8 cellular contexts compared by ENCODE assay signal in genomic region chr16:85245307-85246172, GRCh38.
DNase-seq lines count a peak whose midpoint lies in the region; ATAC-seq, FAIRE-seq and TF ChIP-seq lines count a peak whose summit lies in the region.

No MANE protein-coding gene starts in this region.

- RAD21 ChIA-PET in GM12878 (lab: Charles Lee; ENCODE audit: unreplicated experiment): interaction anchor here (0.6 to 1.5 kb wide), 6 partner anchors 8 to 131 kb away, joined by 3 to 8 read pairs (median 4); no protein-coding TSS in a partner anchor

- in situ Hi-C loops in GM12878 (cut with MboI): no loop called here

- SMC1A ChIA-PET in GM12878 (lab: Charles Lee; ENCODE audit: uncharacterized antibody, unreplicated experiment): interaction anchor here (0.6 to 2.1 kb wide), 8 partner anchors 13 to 133 kb away, joined by 3 to 8 read pairs (median 4); partner anchors contain the start of gene CIBAR2

- ATAC-seq in T-helper 17 cell (peak; percentile 75), GM12878 (peak; percentile 85), HG03469 (IDR thresholded peaks at IDR 0.05; ENCODE audit: unreplicated experiment) (no peak), GM21423 (IDR thresholded peaks at IDR 0.05; ENCODE audit: unreplicated experiment) (no peak)

- WGBS in GM12878 (ENCODE audit: insufficient coverage, insufficient replicate concordance, low lambda C conversion rate, missing lambda C conversion rate): 9% methylated on average over 24 of the region's 24 CpGs

- peak; percentile 71 for TF ChIP-seq RAD21 in GM12878 (IDR thresholded peaks at IDR 0.05; ENCODE audit: insufficient read depth, low read depth, low read length)

- H3K9me3 ChIP-seq in MM.1S (replicated peaks; ENCODE audit: insufficient read depth, low read length) (no peaks in the 10 kb centered on the region), T-helper 17 cell (ENCODE audit: control insufficient read depth, low read length, poor library complexity, severe bottlenecking) (no peaks in the 10 kb centered on the region), GM12878 (replicated peaks; ENCODE audit: control insufficient read depth, insufficient read depth, low read length) (no peaks in the 10 kb centered on the region)

- H3K4me1 ChIP-seq in MM.1S (ENCODE audit: low read length): no peaks in the 10 kb centered on the region
- H3K4me1 ChIP-seq in GM12878 (ENCODE audit: control insufficient read depth, insufficient read depth, low read length): no peaks in the 10 kb centered on the region

- TF ChIP-seq POLR2A in GM12878 (IDR thresholded peaks at IDR 0.05; ENCODE audit: low read depth, low read length): no peak

- H3K4me2 ChIP-seq in MM.1S (ENCODE audit: low read depth, low read length) (no peak overlapping the region), GM12878 (ENCODE audit: control insufficient read depth, insufficient read depth) (no peak overlapping the region)

- H3K27ac Mint-ChIP-seq in T-helper 17 cell: no peak overlapping the region

- no peaks in the 10 kb centered on the region for H3F3A ChIP-seq in MM.1S (ENCODE audit: insufficient read depth, low read length)

- peak; percentile 98 for FAIRE-seq in GM12878 (lab: Jason Lieb, UNC)

- H3K4me3 Mint-ChIP-seq in T-helper 17 cell: peak overlapping the region; percentile 49

- BruUV-seq in GM12878 (replicated peaks; lab: Mats Ljungman, UMichigan): no TSS peak

- H3K4me3 ChIP-seq in MM.1S (ENCODE audit: low read length) (no peak overlapping the region), GM12878 (no peak overlapping the region)

- H2AFZ ChIP-seq in MM.1S (ENCODE audit: low read length) (no peak overlapping the region), GM12878 (ENCODE audit: control insufficient read depth, low read depth, low read length) (no peak overlapping the region)

- TF ChIP-seq CTCF in MM.1S (IDR thresholded peaks at IDR 0.05; ENCODE audit: low read length) (peak; percentile 60), GM12878 (IDR thresholded peaks at IDR 0.05 in 2 of 3, conservative IDR thresholded peaks at IDR 0.05 in 1 of 3; ENCODE audit: control insufficient read depth in 2 of 3, extremely low read depth in 1 of 3, insufficient read depth in 1 of 3, low read depth in 3 of 3, low read length in 3 of 3) (peak; percentile 87 to 93 (median 90))

- DNase-seq in ELF-1 (ENCODE audit: low read depth, low spot score) (peak; percentile 73), MM.1S (peak; percentile 9), T-helper 17 cell (peak in 1 of 3 donors; percentile 26), GM12878 (ENCODE audit: low read depth, low spot score) (no peak), iPS-NIHi11 (ENCODE audit: low spot score) (peak; percentile 69)
- DNase-seq in stimulated activated CD4-positive, alpha-beta T cell treated with anti-CD3 and anti-CD28 coated beads, Interleukin-1b, Interleukin-23, amount 100 ng/mL, for 4 hours (ENCODE audit: low read depth in 2 of 2): peak; percentile 29 to 32

- H4K20me1 ChIP-seq in MM.1S (ENCODE audit: insufficient read depth, low read length) (no peaks in the 10 kb centered on the region), GM12878 (ENCODE audit: control insufficient read depth, insufficient read depth) (no peaks in the 10 kb centered on the region)

- TF ChIP-seq EP300 in GM12878 (IDR thresholded peaks at IDR 0.05; ENCODE audit: borderline replicate concordance in 1 of 2, control insufficient read depth in 1 of 2, low read depth in 2 of 2, low read length in 2 of 2): no peak

- peaks cover 34% of the 10 kb centered on the region for H3K27me3 Mint-ChIP-seq in T-helper 17 cell

- intact Hi-C loops in GM12878 (cut with micrococcal nuclease; ENCODE audit: unreplicated experiment): loop anchor here (5.0 kb wide), 1 partner anchor 128 kb away; no protein-coding TSS in a partner anchor

- H3K36me3 Mint-ChIP-seq in T-helper 17 cell (ENCODE audit: low read depth): peaks cover 3% of the 10 kb centered on the region

- no peaks in the 10 kb centered on the region for H3K79me2 ChIP-seq in MM.1S (ENCODE audit: low read length)
- H3K79me2 ChIP-seq in GM12878 (ENCODE audit: control insufficient read depth, insufficient read depth, low read length): no peaks in the 10 kb centered on the region

- H3K4me1 Mint-ChIP-seq in T-helper 17 cell: peaks cover 7% of the 10 kb centered on the region

- no peaks in the 10 kb centered on the region for H3K36me3 ChIP-seq in MM.1S (replicated peaks; ENCODE audit: insufficient read depth, low read length)
- no peaks in the 10 kb centered on the region for H3K36me3 ChIP-seq in GM12878 (ENCODE audit: control insufficient read depth in 2 of 2, insufficient read depth in 2 of 2, low read length in 1 of 2)

- CTCF ChIA-PET in GM12878 (lab: Yijun Ruan, JAX): interaction anchor here (0.5 to 7.5 kb wide), 34 partner anchors 7 to 448 kb away, joined by 3 to 36 read pairs (median 5); partner anchors contain the start of gene CIBAR2

- H3K27me3 ChIP-seq in MM.1S (replicated peaks; ENCODE audit: insufficient read depth, low read length) (peaks cover 54% of the 10 kb centered on the region), GM12878 (replicated peaks in 1 of 2; ENCODE audit: control insufficient read depth in 2 of 2, insufficient read depth in 2 of 2, low read length in 1 of 2) (no peaks in the 10 kb centered on the region)

- no peaks in the 10 kb centered on the region for H3K9me2 ChIP-seq in MM.1S (replicated peaks; ENCODE audit: insufficient read depth, low read length)

- H3K27ac ChIP-seq in MM.1S (ENCODE audit: low read length) (no peak overlapping the region), GM12878 (ENCODE audit: control insufficient read depth, insufficient read depth) (no peak overlapping the region)

- POLR2A ChIA-PET in GM12878 (lab: Charles Lee): no interaction called here

- H3K9ac ChIP-seq in MM.1S (ENCODE audit: low read length): no peak overlapping the region
- H3K9ac ChIP-seq in GM12878 (ENCODE audit: control insufficient read depth, insufficient read depth, low read length): no peak overlapping the region

TF ChIP-seq in GM12878, 131 proteins besides CTCF, POLR2A, EP300 and RAD21 (continues in another document):
- TF ChIP-seq TCF3 (IDR thresholded peaks at IDR 0.05; ENCODE audit: borderline replicate concordance, insufficient read depth, low read depth, low read length) (no peak), NFXL1 (IDR thresholded peaks at IDR 0.05; ENCODE audit: borderline replicate concordance) (no peak), ZBED1 (IDR thresholded peaks at IDR 0.05; ENCODE audit: borderline replicate concordance) (no peak), IRF4 (IDR thresholded peaks at IDR 0.05; ENCODE audit: low read depth, low read length) (0 out of 2 replicates have a peak, but pooled peaks have one; percentile 20), IKZF1 (conservative IDR thresholded peaks at IDR 0.05) (peak; percentile 53; the same call in 1 of the 2 replicates), POU2F2 (IDR thresholded peaks at IDR 0.05; ENCODE audit: borderline replicate concordance, low read depth, low read length) (peak; percentile 17; the same call in 1 of the 3 replicates), KLF5 (IDR thresholded peaks at IDR 0.05; ENCODE audit: partially characterized antibody) (no peak), ASH2L (IDR thresholded peaks at IDR 0.05; ENCODE audit: borderline replicate concordance, low read depth) (no peak), CHD2 (IDR thresholded peaks at IDR 0.05; ENCODE audit: borderline replicate concordance, low read depth, low read length) (0 out of 2 replicates have a peak, but pooled peaks have one; percentile 23), ZNF687 (IDR thresholded peaks at IDR 0.05) (no peak)
- TF ChIP-seq, protein P1, sequence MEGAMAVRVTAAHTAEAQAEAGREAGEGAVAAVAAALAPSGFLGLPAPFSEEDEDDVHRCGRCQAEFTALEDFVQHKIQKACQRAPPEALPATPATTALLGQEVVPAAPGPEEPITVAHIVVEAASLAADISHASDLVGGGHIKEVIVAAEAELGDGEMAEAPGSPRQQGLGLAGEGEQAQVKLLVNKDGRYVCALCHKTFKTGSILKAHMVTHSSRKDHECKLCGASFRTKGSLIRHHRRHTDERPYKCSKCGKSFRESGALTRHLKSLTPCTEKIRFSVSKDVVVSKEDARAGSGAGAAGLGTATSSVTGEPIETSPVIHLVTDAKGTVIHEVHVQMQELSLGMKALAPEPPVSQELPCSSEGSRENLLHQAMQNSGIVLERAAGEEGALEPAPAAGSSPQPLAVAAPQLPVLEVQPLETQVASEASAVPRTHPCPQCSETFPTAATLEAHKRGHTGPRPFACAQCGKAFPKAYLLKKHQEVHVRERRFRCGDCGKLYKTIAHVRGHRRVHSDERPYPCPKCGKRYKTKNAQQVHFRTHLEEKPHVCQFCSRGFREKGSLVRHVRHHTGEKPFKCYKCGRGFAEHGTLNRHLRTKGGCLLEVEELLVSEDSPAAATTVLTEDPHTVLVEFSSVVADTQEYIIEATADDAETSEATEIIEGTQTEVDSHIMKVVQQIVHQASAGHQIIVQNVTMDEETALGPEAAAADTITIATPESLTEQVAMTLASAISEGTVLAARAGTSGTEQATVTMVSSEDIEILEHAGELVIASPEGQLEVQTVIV (IDR thresholded peaks at IDR 0.05; ENCODE audit: borderline replicate concordance, partially characterized antibody): no peak

Comparison
In these comparisons a context has a peak if more than half of its experiments do, and no peak if none do; other contexts are left out.
1. ATAC-seq: peak in T-helper 17 cell (single experiment) and GM12878 (single experiment); none in HG03469 (single experiment) and GM21423 (single experiment).